In the genomic region with DNA sequence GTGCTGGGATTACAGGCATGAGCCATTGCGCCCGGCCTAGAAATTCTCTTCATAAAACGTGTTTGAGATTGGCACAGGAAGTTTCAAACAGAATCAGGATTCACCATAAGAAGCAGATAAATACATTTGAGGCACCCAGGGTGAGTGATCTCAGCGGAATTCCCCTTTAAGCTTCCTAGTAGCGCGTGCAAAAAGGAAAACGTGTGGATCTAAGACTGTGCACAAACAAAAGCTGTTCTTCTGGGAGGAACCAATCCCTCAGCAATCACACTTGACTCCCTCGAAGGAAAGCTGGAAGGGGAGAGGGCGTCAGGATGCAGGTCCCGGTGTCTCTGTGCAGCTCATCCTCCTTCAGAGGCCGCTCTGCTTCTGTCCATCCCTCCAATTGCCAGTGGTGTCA, we compare ENCODE assay signal across 21 cellular contexts. TPM values are rescaled to one million over a fixed set of nuclear protein-coding genes. Genes with fewer than 3 reads are reported as not detected.
A peak's percentile ranks its signal among the peaks of the same experiment; 100 is the strongest.
DNase-seq lines count a peak whose midpoint lies in the region; ATAC-seq and TF ChIP-seq lines count a peak whose summit lies in the region.
"Had no signal": no experiment of that assay in that cellular context is flagged by ENCODE, and none has a peak within 500 bp of the region (broad histone marks: within the 10 kb centered on the region; RNA-seq: fewer than 3 reads in every experiment).

No MANE protein-coding gene starts in this region.

- H3K27me3 Mint-ChIP-seq in activated CD4-positive, alpha-beta T cell treated with anti-CD3 and anti-CD28 coated beads for 36 hours, result no peaks in the 10 kb centered on the region
- H3K27me3 Mint-ChIP-seq in stimulated activated naive B cell treated with anti-CD40 and anti-IgM and Interleukin-4, amounts not matched to agents 10 μg/mL and 1 μg/mL and 100 μg/mL, for 72 hours, result peaks cover 0 to 11% of the 10 kb centered on the region in 2 donors
- H3K27me3 Mint-ChIP-seq: activated CD4-positive, alpha-beta T cell treated with anti-CD3 and anti-CD28 coated beads, Interleukin-2, amount 10 ng/mL, durations not matched to agents 24 days and 14 days had no signal

- peak overlapping the region; percentile 35 for H3K4me3 Mint-ChIP-seq in activated CD4-positive, alpha-beta T cell treated with anti-CD3 and anti-CD28 coated beads for 36 hours
- H3K4me3 Mint-ChIP-seq in stimulated activated naive B cell treated with anti-CD40 and anti-IgM and Interleukin-4, amounts not matched to agents 10 μg/mL and 1 μg/mL and 100 μg/mL, for 72 hours, result peak overlapping the region in 1 of 2 donors; percentile 59

- no peak overlapping the region for H3K27ac Mint-ChIP-seq in activated CD4-positive, alpha-beta T cell treated with anti-CD3 and anti-CD28 coated beads for 36 hours
- H3K27ac Mint-ChIP-seq in stimulated activated naive B cell treated with anti-CD40 and anti-IgM and Interleukin-4, amounts not matched to agents 10 μg/mL and 1 μg/mL and 100 μg/mL, for 72 hours, result no peak overlapping the region
- H3K27ac Mint-ChIP-seq: activated CD4-positive, alpha-beta T cell treated with anti-CD3 and anti-CD28 coated beads, Interleukin-2, amount 10 ng/mL, durations not matched to agents 24 days and 14 days had no signal

- H3K36me3 ChIP-seq in subcutaneous abdominal adipose tissue (ENCODE audit: control insufficient read depth in 5 of 5, insufficient read depth in 5 of 5, low read length in 5 of 5), result peaks cover 0 to 8% (median 4%) of the 10 kb centered on the region in 5 donors

- peaks cover 0 to 65% (median 2%) of the 10 kb centered on the region in 5 donors for H3K4me1 ChIP-seq in subcutaneous abdominal adipose tissue (ENCODE audit: control insufficient read depth in 5 of 5, insufficient read depth in 5 of 5, low read length in 5 of 5)

- intact Hi-C loops in activated CD4-positive, alpha-beta T cell treated with anti-CD3 and anti-CD28 coated beads for 36 hours (cut with DNase I, micrococcal nuclease), result no loop called here
- intact Hi-C loops in left colon (cut with DNase I, micrococcal nuclease), result no loop called here

- DNase-seq in activated CD4-positive, alpha-beta T cell treated with anti-CD3 and anti-CD28 coated beads for 36 hours, result no peak
- no peak for DNase-seq in activated CD4-positive, alpha-beta T cell treated with anti-CD3 and anti-CD28 coated beads, Interleukin-2, amount 50 U/mL, for 1 hour
- DNase-seq in left colon (no peak), NCI-H446 (lab: John Stamatoyannopoulos, UW) (no peak), T-helper 2 cell (no peak)
- no peak for DNase-seq in stimulated activated naive B cell treated with anti-CD40 and anti-IgM and Interleukin-4, amounts not matched to agents 10 μg/mL and 1 μg/mL and 100 μg/mL, for 72 hours
- DNase-seq: activated CD4-positive, alpha-beta T cell treated with anti-CD3 and anti-CD28 coated beads, Interleukin-2, amount 10 ng/mL, durations not matched to agents 24 days and 14 days; activated CD8-positive, alpha-beta memory T cell treated with anti-CD3 and anti-CD28 coated beads, Interleukin-2, amount 50 U/mL, for 48 hours; activated naive CD4-positive, alpha-beta T cell; GDM1; hypothalamus; Kasumi-1; kidney; NCI-H1105; NCI-H2081 treated with DMSO at 0.1 percent for 48 hours; NCI-H524; stimulated activated CD4-positive, alpha-beta T cell treated with anti-CD3 and anti-CD28 coated beads, Interleukin-15, amount 100 ng/mL, for 24 hours; SW 1271 had no signal

- H3K9me3 Mint-ChIP-seq in activated CD4-positive, alpha-beta T cell treated with anti-CD3 and anti-CD28 coated beads for 36 hours (ENCODE audit: low read depth), result no peaks in the 10 kb centered on the region
- H3K9me3 Mint-ChIP-seq in stimulated activated naive B cell treated with anti-CD40 and anti-IgM and Interleukin-4, amounts not matched to agents 10 μg/mL and 1 μg/mL and 100 μg/mL, for 72 hours, result peaks cover under 1% of the 10 kb centered on the region in 2 donors
- H3K9me3 Mint-ChIP-seq: activated CD4-positive, alpha-beta T cell treated with anti-CD3 and anti-CD28 coated beads, Interleukin-2, amount 10 ng/mL, durations not matched to agents 24 days and 14 days had no signal

- H3K4me3 ChIP-seq in subcutaneous abdominal adipose tissue (ENCODE audit: low read depth in 1 of 5, low read length in 5 of 5), result peak overlapping the region in 2 of 5 donors; percentile 24 to 28

- H3K4me1 Mint-ChIP-seq in activated CD4-positive, alpha-beta T cell treated with anti-CD3 and anti-CD28 coated beads for 36 hours, result peaks cover 2% of the 10 kb centered on the region
- H3K4me1 Mint-ChIP-seq in stimulated activated naive B cell treated with anti-CD40 and anti-IgM and Interleukin-4, amounts not matched to agents 10 μg/mL and 1 μg/mL and 100 μg/mL, for 72 hours, result peaks cover 5 to 8% of the 10 kb centered on the region in 2 donors
- H3K4me1 Mint-ChIP-seq: activated CD4-positive, alpha-beta T cell treated with anti-CD3 and anti-CD28 coated beads, Interleukin-2, amount 10 ng/mL, durations not matched to agents 24 days and 14 days had no signal

- CTCF ChIA-PET in activated CD4-positive, alpha-beta T cell treated with anti-CD3 and anti-CD28 coated beads for 36 hours (lab: Charles Lee), result interaction anchor here (0.7 kb wide), 2 partner anchors 39 to 1483 kb away, joined by 3 to 7 read pairs; no protein-coding TSS in a partner anchor

- H3K27me3 ChIP-seq in subcutaneous abdominal adipose tissue (ENCODE audit: control insufficient read depth in 5 of 5, insufficient read depth in 4 of 5, low read length in 5 of 5), result peaks cover 7 to 26% (median 22%) of the 10 kb centered on the region in 5 donors

- no peak for TF ChIP-seq CTCF in VCaP (conservative IDR thresholded peaks at IDR 0.05)

- peak overlapping the region; percentile 63 for H3K27ac ChIP-seq in VCaP
- H3K27ac ChIP-seq in subcutaneous abdominal adipose tissue (ENCODE audit: low read depth, low read length), result peak overlapping the region; percentile 23

- H3K9ac ChIP-seq in subcutaneous abdominal adipose tissue (ENCODE audit: low read length in 5 of 5), result no peak overlapping the region

- H3K9me3 ChIP-seq in subcutaneous abdominal adipose tissue (ENCODE audit: control insufficient read depth in 5 of 5, low read length in 5 of 5), result no peaks in the 10 kb centered on the region

- POLR2A ChIA-PET in activated CD4-positive, alpha-beta T cell treated with anti-CD3 and anti-CD28 coated beads for 36 hours (lab: Charles Lee), result no interaction called here

- no peak for ATAC-seq in activated CD4-positive, alpha-beta T cell treated with anti-CD3 and anti-CD28 coated beads for 36 hours
- peak; percentile 24 for ATAC-seq in left colon
- no peak for ATAC-seq in stimulated activated naive B cell treated with anti-CD40 and anti-IgM and Interleukin-4, amounts not matched to agents 10 μg/mL and 1 μg/mL and 100 μg/mL, for 72 hours (replicated peaks)
- ATAC-seq: Right ventricle myocardium inferior had no signal

- H3K36me3 Mint-ChIP-seq in activated CD4-positive, alpha-beta T cell treated with anti-CD3 and anti-CD28 coated beads for 36 hours (ENCODE audit: low read depth), result no peaks in the 10 kb centered on the region
- peaks cover 1 to 6% of the 10 kb centered on the region in 2 donors for H3K36me3 Mint-ChIP-seq in stimulated activated naive B cell treated with anti-CD40 and anti-IgM and Interleukin-4, amounts not matched to agents 10 μg/mL and 1 μg/mL and 100 μg/mL, for 72 hours

RNA-seq across cellular contexts. Expression of a gene that starts 15.5 kb away (rescaled TPM):
- 1 to 10 TPM; 8.4 to 8.7 TPM for total RNA-seq in activated CD4-positive, alpha-beta T cell treated with anti-CD3 and anti-CD28 coated beads for 36 hours
- 100 to 1,000 TPM in 1 of 2 donors, 10 to 100 TPM in 1; 86.9 to 101 TPM for total RNA-seq in left colon

Comparison
In these comparisons a context has a peak if more than half of its experiments do, and no peak if none do; other contexts are left out.
1. RNA of a gene that starts 15.5 kb away (total RNA-seq): 86.9 to 101 TPM in left colon; 8.4 to 8.7 TPM in activated CD4-positive, alpha-beta T cell treated with anti-CD3 and anti-CD28 coated beads for 36 hours; every median in the first group is over 4 times any median in the second.